In genomic region chr5:57209316-57210040, GRCh38 we compare ENCODE assay signal across 12 cellular contexts. TPM values are rescaled to one million over a fixed set of nuclear protein-coding genes. Genes with fewer than 3 reads are reported as not detected.
DNase-seq lines count a peak whose midpoint lies in the region; ATAC-seq lines count a peak whose summit lies in the region.
"Had no signal": no experiment of that assay in that cellular context is flagged by ENCODE, and none has a peak within 500 bp of the region (broad histone marks: within the 10 kb centered on the region; RNA-seq: fewer than 3 reads in every experiment).

No MANE protein-coding gene starts in this region.

- peak overlapping the region in 4 of 8 donors; percentile 7 to 57 (median 28) for H3K4me3 Mint-ChIP-seq in naive B cell

- no peaks in the 10 kb centered on the region for H3K27me3 Mint-ChIP-seq in naive B cell

- H3K36me3 Mint-ChIP-seq in naive B cell = no peaks in the 10 kb centered on the region

- ATAC-seq in GM18858 (IDR thresholded peaks at IDR 0.05; ENCODE audit: unreplicated experiment) = peak; percentile 47
- no peak for ATAC-seq in naive B cell (ENCODE audit: low read depth in 2 of 2)
- ATAC-seq in GM18511 (IDR thresholded peaks at IDR 0.05; ENCODE audit: unreplicated experiment) = no peak
- ATAC-seq: body of pancreas had no signal

- peak overlapping the region in 4 of 6 donors; percentile 22 to 83 (median 73) for H3K27ac Mint-ChIP-seq in naive B cell

- DNase-seq in MV-4-11 (lab: John Stamatoyannopoulos, UW) (peak; percentile 61), astrocyte of the hippocampus (ENCODE audit: low read depth, low spot score) (peak; percentile 28), naive B cell (no peak), anterior cingulate cortex (lab: John Stamatoyannopoulos, UW) (no peak), NK-92 (lab: John Stamatoyannopoulos, UW; ENCODE audit: unreplicated experiment) (no peak)
- no peak for DNase-seq in stimulated activated CD4-positive, alpha-beta T cell treated with anti-CD3 and anti-CD28 coated beads, Interleukin-4, amount 100 ng/mL, for 24 hours
- DNase-seq: body of pancreas, NCI-H2029 treated with DMSO at 0.1 percent for 48 hours, ovary, T1000 had no signal

- peaks cover 50 to 76% (median 68%) of the 10 kb centered on the region in 3 donors for H3K4me1 Mint-ChIP-seq in naive B cell

- no peaks in the 10 kb centered on the region for H3K9me3 Mint-ChIP-seq in naive B cell

RNA-seq across cellular contexts. Expression of gene GPBP1, which starts 35.6 kb away (rescaled TPM):
- 100 to 1,000 TPM in 4 of 6 donors, 10 to 100 TPM in 2; 84.1 to 120 (median 106) TPM for polyA plus RNA-seq in naive B cell (ENCODE audit: low read depth in 6 of 6)

Comparison
In these comparisons a context has a peak if more than half of its experiments do, and no peak if none do; other contexts are left out.
1. DNase-seq: peak in MV-4-11 (single experiment) and astrocyte of the hippocampus (single experiment); none in naive B cell (single experiment), stimulated activated CD4-positive, alpha-beta T cell treated with anti-CD3 and anti-CD28 coated beads, Interleukin-4, amount 100 ng/mL, for 24 hours (single experiment), anterior cingulate cortex (0 of 58) and NK-92 (single experiment).